ENCODE assay signal across 8 cellular contexts in the genomic region with DNA sequence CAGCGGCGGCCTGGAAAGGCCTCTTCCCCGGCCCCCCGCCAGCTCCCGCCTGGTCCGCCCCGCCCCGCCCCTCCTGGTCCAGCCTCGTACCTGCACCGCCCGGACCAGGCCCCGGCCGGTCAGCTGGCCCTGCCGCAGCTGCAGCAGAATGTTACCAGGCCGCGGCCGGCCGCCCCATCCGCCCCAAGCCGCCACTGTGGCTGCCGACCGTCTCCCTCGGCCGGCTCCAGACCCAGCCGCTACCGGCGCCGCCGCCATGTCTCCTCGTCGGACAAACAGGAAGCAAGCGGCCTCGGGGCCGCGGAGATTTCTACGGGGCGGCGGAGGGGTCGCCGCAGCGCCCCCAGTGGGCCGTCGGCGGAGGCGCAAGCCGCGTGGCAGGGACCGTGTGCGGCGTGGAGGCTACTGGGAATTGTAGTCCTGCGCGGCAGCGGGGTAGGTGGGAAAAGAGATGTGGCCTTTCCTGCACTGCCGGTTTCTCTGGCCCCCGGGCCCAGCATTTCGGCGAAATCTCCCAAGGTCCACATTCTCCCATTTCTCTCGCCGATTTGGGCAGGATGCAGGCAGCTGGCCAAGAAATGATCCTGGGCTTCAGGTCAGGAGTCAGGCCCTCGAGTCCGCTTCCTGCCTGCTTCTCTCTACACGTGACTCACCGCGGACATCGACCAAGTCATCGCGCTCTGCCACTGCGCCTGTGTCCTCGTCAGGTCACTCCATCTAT. TPM values are rescaled to one million over a fixed set of nuclear protein-coding genes. Genes with fewer than 3 reads are reported as not detected.
DNase-seq lines count a peak whose midpoint lies in the region; ATAC-seq, FAIRE-seq and TF ChIP-seq lines count a peak whose summit lies in the region.

A gene with protein sequence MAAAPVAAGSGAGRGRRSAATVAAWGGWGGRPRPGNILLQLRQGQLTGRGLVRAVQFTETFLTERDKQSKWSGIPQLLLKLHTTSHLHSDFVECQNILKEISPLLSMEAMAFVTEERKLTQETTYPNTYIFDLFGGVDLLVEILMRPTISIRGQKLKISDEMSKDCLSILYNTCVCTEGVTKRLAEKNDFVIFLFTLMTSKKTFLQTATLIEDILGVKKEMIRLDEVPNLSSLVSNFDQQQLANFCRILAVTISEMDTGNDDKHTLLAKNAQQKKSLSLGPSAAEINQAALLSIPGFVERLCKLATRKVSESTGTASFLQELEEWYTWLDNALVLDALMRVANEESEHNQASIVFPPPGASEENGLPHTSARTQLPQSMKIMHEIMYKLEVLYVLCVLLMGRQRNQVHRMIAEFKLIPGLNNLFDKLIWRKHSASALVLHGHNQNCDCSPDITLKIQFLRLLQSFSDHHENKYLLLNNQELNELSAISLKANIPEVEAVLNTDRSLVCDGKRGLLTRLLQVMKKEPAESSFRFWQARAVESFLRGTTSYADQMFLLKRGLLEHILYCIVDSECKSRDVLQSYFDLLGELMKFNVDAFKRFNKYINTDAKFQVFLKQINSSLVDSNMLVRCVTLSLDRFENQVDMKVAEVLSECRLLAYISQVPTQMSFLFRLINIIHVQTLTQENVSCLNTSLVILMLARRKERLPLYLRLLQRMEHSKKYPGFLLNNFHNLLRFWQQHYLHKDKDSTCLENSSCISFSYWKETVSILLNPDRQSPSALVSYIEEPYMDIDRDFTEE (minus strand): TSS at position 284 of the 721 bp plus-strand sequence. CDS start 26 bp downstream, at position 258.

- peak; percentile 92 for DNase-seq in Daoy (ENCODE audit: low read depth)
- peak; percentile 97 for DNase-seq in KBM-7
- peak; percentile 84 for DNase-seq in RCC 7860 (ENCODE audit: low spot score)
- peak; percentile 75 to 83 for DNase-seq in activated T-helper 1 cell treated with anti-CD3 and anti-CD28 coated beads, Interleukin-2, amount 50 U/mL, for 16 hours (ENCODE audit: low read depth in 1 of 2, low spot score in 1 of 2)
- DNase-seq in fibroblast of mammary gland (ENCODE audit: low read depth) = peak; percentile 83
- DNase-seq in natural killer cell = peak; percentile 87
- peak; percentile 90 for DNase-seq in stimulated activated naive CD8-positive, alpha-beta T cell treated with anti-CD3 and anti-CD28 coated beads, Interleukin-15, Interleukin-2, amounts not matched to agents 100 U/mL and 50 U/mL, for 24 hours

- H3K27me3 Mint-ChIP-seq in natural killer cell (ENCODE audit: low read depth in 2 of 2) = no peaks in the 10 kb centered on the region

- H3K9me3 Mint-ChIP-seq in natural killer cell = no peaks in the 10 kb centered on the region

- ATAC-seq in GM21717 (IDR thresholded peaks at IDR 0.05; ENCODE audit: unreplicated experiment) (peak; percentile 86), natural killer cell (peak; percentile 94 to 99 (median 96))
- peak; percentile 94 for ATAC-seq in stimulated activated naive CD8-positive, alpha-beta T cell treated with anti-CD3 and anti-CD28 coated beads, Interleukin-15, Interleukin-2, amounts not matched to agents 100 U/mL and 50 U/mL, for 24 hours

- H3K4me1 Mint-ChIP-seq in natural killer cell = peaks cover 37 to 41% of the 10 kb centered on the region in 2 donors

- intact Hi-C loops in natural killer cell (cut with micrococcal nuclease) = loop anchor here (2.0 kb wide), 1 partner anchor 52 kb away; no protein-coding TSS in a partner anchor

- FAIRE-seq in RCC 7860 (lab: Jason Lieb, UNC) = no peak

- peak; percentile 64 for TF ChIP-seq CTCF in fibroblast of mammary gland (conservative IDR thresholded peaks at IDR 0.05; ENCODE audit: control insufficient read depth, insufficient read depth, low read depth, low read length)
- TF ChIP-seq CTCF in natural killer cell (IDR thresholded peaks at IDR 0.05) = peak; percentile 95

- in situ Hi-C loops in KBM-7 (cut with MboI; ENCODE audit: low pct_unique_long_range_greater_than_20kb, low sequenced_read_pairs) = no loop called here

- H3K36me3 Mint-ChIP-seq in natural killer cell = no peaks in the 10 kb centered on the region

- H3K4me3 ChIP-seq in fibroblast of mammary gland (ENCODE audit: control insufficient read depth, low read depth, low read length) = peak within 1 kb of the TSS; percentile 96

- H3K27ac Mint-ChIP-seq in natural killer cell = peak within 1 kb of the TSS; percentile 82 to 89

- peak within 1 kb of the TSS; percentile 96 for H3K4me3 Mint-ChIP-seq in natural killer cell

RNA-seq across cellular contexts. Expression of the gene that starts here (rescaled TPM):
- 20.2 and 25.7 TPM in 2 replicates for total RNA-seq in Daoy (2014; rRNA removed; shearing (Covaris generic))
- total RNA-seq in natural killer cell = 10 to 100 TPM; 72.3 to 79.0 (median 74.4) TPM

Comparison
In these comparisons a context has a peak if more than half of its experiments do, and no peak if none do; other contexts are left out.
1. Peak in every context shown above with its lines: DNase-seq, ATAC-seq and H3K4me3 ChIP-seq.